Comparison of ENCODE assay signal across 1 cellular context in genomic region chr15:69758291-69758771, GRCh38.
TF ChIP-seq lines count a peak whose summit lies in the region.

No MANE protein-coding gene starts in this region.

TF ChIP-seq in SK-N-SH, 30 proteins besides CTCF, POLR2A, EP300 and RAD21 (continued from another document):
- TF ChIP-seq ZBTB33 (IDR thresholded peaks at IDR 0.05; ENCODE audit: borderline replicate concordance, low read depth) = no peak
